In the genomic region with DNA sequence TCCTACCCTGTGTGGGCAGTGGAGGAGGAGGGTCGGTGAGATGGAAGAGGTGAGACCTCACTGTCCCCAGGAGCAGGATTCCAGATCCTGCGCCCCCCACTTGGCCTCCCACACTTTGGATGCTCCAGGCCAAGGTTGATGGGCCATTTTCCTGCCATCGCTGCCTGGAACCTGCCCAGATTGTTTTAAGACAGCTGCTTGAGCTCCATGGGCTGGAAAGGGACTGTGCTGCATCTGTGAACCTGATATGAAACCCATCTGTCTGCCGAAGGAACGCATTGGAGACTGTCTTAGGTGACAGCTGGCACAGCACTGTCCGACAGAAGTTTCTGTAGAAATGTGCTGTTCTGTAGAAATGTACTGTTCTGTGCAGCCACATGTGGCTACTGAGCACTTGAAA, we compare ENCODE assay signal across 21 cellular contexts.
A peak's percentile ranks its signal among the peaks of the same experiment; 100 is the strongest.
DNase-seq lines count a peak whose midpoint lies in the region; ATAC-seq, FAIRE-seq and TF ChIP-seq lines count a peak whose summit lies in the region.
"Had no signal": no experiment of that assay in that cellular context is flagged by ENCODE, and none has a peak within 500 bp of the region (broad histone marks: within the 10 kb centered on the region; RNA-seq: fewer than 3 reads in every experiment).

No MANE protein-coding gene starts in this region.

- H4K20me1 ChIP-seq in HepG2 (ENCODE audit: insufficient read depth, low read length), result no peaks in the 10 kb centered on the region
- H4K20me1 ChIP-seq: BLaER1 treated with 17β-estradiol and CSF1 and Interleukin-3, amounts not matched to agents 10 nM and 100 nM had no signal

- H3K9me3 ChIP-seq in HepG2 (ENCODE audit: low read length) (no peaks in the 10 kb centered on the region), right lobe of liver (no peaks in the 10 kb centered on the region), lung (ENCODE audit: control insufficient read depth in 2 of 2, insufficient read depth in 1 of 2, low read length in 1 of 2) (peaks cover 0 to 3% of the 10 kb centered on the region in 2 donors)
- H3K9me3 ChIP-seq: Caco-2 had no signal

- no peak for TF ChIP-seq RAD21 in HepG2 (CRISPR knock-in tag; IDR thresholded peaks at IDR 0.05)

- no peak overlapping the region for H3K4me3 ChIP-seq in HepG2 (replicated peaks in 1 of 3; ENCODE audit: insufficient read depth in 1 of 3, low read depth in 2 of 3, low read length in 3 of 3)
- no peak overlapping the region for H3K4me3 ChIP-seq in right lobe of liver
- no peak overlapping the region for H3K4me3 ChIP-seq in lung
- H3K4me3 ChIP-seq: BLaER1 treated with 17β-estradiol and CSF1 and Interleukin-3, amounts not matched to agents 10 nM and 100 nM had no signal

- H2AFZ ChIP-seq in HepG2 (ENCODE audit: low read length), result no peak overlapping the region

- FAIRE-seq in HepG2 (lab: Jason Lieb, UNC), result no peak
- FAIRE-seq: GM18507, GM19239 had no signal

- H3K9ac ChIP-seq in HepG2 (ENCODE audit: insufficient read depth, low read depth, low read length), result no peak overlapping the region
- H3K9ac ChIP-seq: BLaER1 treated with 17β-estradiol and CSF1 and Interleukin-3, amounts not matched to agents 10 nM and 100 nM had no signal

- peaks cover 0 to 35% of the 10 kb centered on the region in 2 experiments; a peak in 3 of 5 replicates for H3K27me3 ChIP-seq in HepG2 (ENCODE audit: control insufficient read depth in 1 of 2, insufficient read depth in 2 of 2, low read length in 2 of 2)
- H3K27me3 ChIP-seq in right lobe of liver, result no peaks in the 10 kb centered on the region
- H3K27me3 ChIP-seq in lung (ENCODE audit: control insufficient read depth, insufficient read depth), result no peaks in the 10 kb centered on the region
- H3K27me3 ChIP-seq: BLaER1 treated with 17β-estradiol and CSF1 and Interleukin-3, amounts not matched to agents 10 nM and 100 nM had no signal

- no TSS peak for BruUV-seq in HepG2 (replicated peaks; lab: Mats Ljungman, UMichigan)

- no peaks in the 10 kb centered on the region for H3K79me2 ChIP-seq in HepG2 (ENCODE audit: insufficient read depth, low read length)

- CTCF ChIA-PET in HepG2 (lab: Yijun Ruan, JAX; ENCODE audit: low intra/inter-chr PET ratio, low total read pairs), result no interaction called here

- no peak for TF ChIP-seq EP300 in HepG2 (IDR thresholded peaks at IDR 0.05; ENCODE audit: low read depth in 2 of 2, low read length in 2 of 2)
- no peak for TF ChIP-seq EP300 in HepG2 (CRISPR knock-in tag; IDR thresholded peaks at IDR 0.05; ENCODE audit: borderline replicate concordance)

- H3K4me2 ChIP-seq in HepG2 (ENCODE audit: low read depth, low read length), result no peak overlapping the region
- H3K4me2 ChIP-seq: BLaER1 treated with 17β-estradiol and CSF1 and Interleukin-3, amounts not matched to agents 10 nM and 100 nM had no signal

- no peak for TF ChIP-seq POLR2A in HepG2 (IDR thresholded peaks at IDR 0.05; ENCODE audit: insufficient read depth in 1 of 2, low read depth in 2 of 2, low read length in 2 of 2)
- no peak for TF ChIP-seq POLR2A in right lobe of liver (IDR thresholded peaks at IDR 0.05)

- POLR2A ChIA-PET in HepG2 (lab: Yijun Ruan, JAX), result no interaction called here

- intact Hi-C loops in HepG2 (cut with micrococcal nuclease; ENCODE audit: unreplicated experiment) (no loop called here), right lobe of liver (cut with DNase I) (no loop called here)

- 38% methylated on average over 5 of the region's 6 CpGs for WGBS in HepG2 (ENCODE audit: low lambda C conversion rate)
- 61% methylated on average over 6 of the region's 6 CpGs for WGBS in right lobe of liver (ENCODE audit: insufficient coverage, low coverage, low lambda C conversion rate, missing lambda C conversion rate)
- 60 to 78% methylated on average over 6 of the region's 6 CpGs for WGBS in lung, 2 donors

- no peak for TF ChIP-seq CTCF in HepG2 (CRISPR knock-in tag; IDR thresholded peaks at IDR 0.05)
- TF ChIP-seq CTCF in right lobe of liver (IDR thresholded peaks at IDR 0.05), result no peak
- TF ChIP-seq CTCF in lung (IDR thresholded peaks at IDR 0.05; ENCODE audit: control extremely low read depth, extremely low read depth), result no peak

- in situ Hi-C loops in HepG2 (cut with HindIII; ENCODE audit: extremely low pct_ligation_motif_present, low pct_unique_long_range_greater_than_20kb), result no loop called here

- no peak for ATAC-seq in HepG2
- no peak for ATAC-seq in right lobe of liver
- no peak for ATAC-seq in lung (ENCODE audit: insufficient read depth, low FRiP score)
- no peak for ATAC-seq in HG02571 (IDR thresholded peaks at IDR 0.05; ENCODE audit: unreplicated experiment)

- H3K36me3 ChIP-seq in HepG2 (replicated peaks in 1 of 2; ENCODE audit: control insufficient read depth in 1 of 2, insufficient read depth in 2 of 2, low read length in 2 of 2) (no peaks in the 10 kb centered on the region), right lobe of liver (no peaks in the 10 kb centered on the region), lung (ENCODE audit: control insufficient read depth in 2 of 2, insufficient read depth in 2 of 2, low read length in 2 of 2) (no peaks in the 10 kb centered on the region)
- H3K36me3 ChIP-seq: BLaER1 treated with 17β-estradiol and CSF1 and Interleukin-3, amounts not matched to agents 10 nM and 100 nM had no signal

- H3K4me1 ChIP-seq in HepG2 (ENCODE audit: insufficient read depth, low read length), result no peaks in the 10 kb centered on the region
- no peaks in the 10 kb centered on the region for H3K4me1 ChIP-seq in right lobe of liver
- no peaks in the 10 kb centered on the region for H3K4me1 ChIP-seq in lung (ENCODE audit: control insufficient read depth in 2 of 2, insufficient read depth in 2 of 2, low read length in 2 of 2)
- H3K4me1 ChIP-seq: BLaER1 treated with 17β-estradiol and CSF1 and Interleukin-3, amounts not matched to agents 10 nM and 100 nM; Caco-2 had no signal

- no peak overlapping the region for H3K27ac ChIP-seq in HepG2 (ENCODE audit: extremely low read length, insufficient read depth, low read length)
- no peak overlapping the region for H3K27ac ChIP-seq in right lobe of liver
- no peak overlapping the region for H3K27ac ChIP-seq in lung (ENCODE audit: low read depth in 1 of 2, low read length in 1 of 2)
- H3K27ac ChIP-seq: BLaER1 treated with 17β-estradiol and CSF1 and Interleukin-3, amounts not matched to agents 10 nM and 100 nM had no signal

- DNase-seq in HepG2 (ENCODE audit: low spot score) (no peak), right lobe of liver (no peak), RPMI8226 (peak; percentile 65), lung (ENCODE audit: low spot score) (peak; percentile 17), HK-2 (ENCODE audit: unreplicated experiment) (no peak), OCI-M1 (lab: John Stamatoyannopoulos, UW) (no peak)
- DNase-seq: 8988T; Caco-2; CD4-positive, alpha-beta memory T cell; GDM1; GOT3; Karpas-422; MV-4-11; NCI-H1105 treated with DMSO at 0.1 percent for 48 hours; NCI-H187; NCI-H748 treated with DMSO at 0.1 percent for 48 hours; Right ventricle myocardium superior had no signal

TF ChIP-seq in HepG2, 621 proteins besides CTCF, POLR2A, EP300 and RAD21:
- TF ChIP-seq, protein P1, sequence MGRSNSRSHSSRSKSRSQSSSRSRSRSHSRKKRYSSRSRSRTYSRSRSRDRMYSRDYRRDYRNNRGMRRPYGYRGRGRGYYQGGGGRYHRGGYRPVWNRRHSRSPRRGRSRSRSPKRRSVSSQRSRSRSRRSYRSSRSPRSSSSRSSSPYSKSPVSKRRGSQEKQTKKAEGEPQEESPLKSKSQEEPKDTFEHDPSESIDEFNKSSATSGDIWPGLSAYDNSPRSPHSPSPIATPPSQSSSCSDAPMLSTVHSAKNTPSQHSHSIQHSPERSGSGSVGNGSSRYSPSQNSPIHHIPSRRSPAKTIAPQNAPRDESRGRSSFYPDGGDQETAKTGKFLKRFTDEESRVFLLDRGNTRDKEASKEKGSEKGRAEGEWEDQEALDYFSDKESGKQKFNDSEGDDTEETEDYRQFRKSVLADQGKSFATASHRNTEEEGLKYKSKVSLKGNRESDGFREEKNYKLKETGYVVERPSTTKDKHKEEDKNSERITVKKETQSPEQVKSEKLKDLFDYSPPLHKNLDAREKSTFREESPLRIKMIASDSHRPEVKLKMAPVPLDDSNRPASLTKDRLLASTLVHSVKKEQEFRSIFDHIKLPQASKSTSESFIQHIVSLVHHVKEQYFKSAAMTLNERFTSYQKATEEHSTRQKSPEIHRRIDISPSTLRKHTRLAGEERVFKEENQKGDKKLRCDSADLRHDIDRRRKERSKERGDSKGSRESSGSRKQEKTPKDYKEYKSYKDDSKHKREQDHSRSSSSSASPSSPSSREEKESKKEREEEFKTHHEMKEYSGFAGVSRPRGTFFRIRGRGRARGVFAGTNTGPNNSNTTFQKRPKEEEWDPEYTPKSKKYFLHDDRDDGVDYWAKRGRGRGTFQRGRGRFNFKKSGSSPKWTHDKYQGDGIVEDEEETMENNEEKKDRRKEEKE (IDR thresholded peaks at IDR 0.05), result no peak
- TF ChIP-seq, protein P2, sequence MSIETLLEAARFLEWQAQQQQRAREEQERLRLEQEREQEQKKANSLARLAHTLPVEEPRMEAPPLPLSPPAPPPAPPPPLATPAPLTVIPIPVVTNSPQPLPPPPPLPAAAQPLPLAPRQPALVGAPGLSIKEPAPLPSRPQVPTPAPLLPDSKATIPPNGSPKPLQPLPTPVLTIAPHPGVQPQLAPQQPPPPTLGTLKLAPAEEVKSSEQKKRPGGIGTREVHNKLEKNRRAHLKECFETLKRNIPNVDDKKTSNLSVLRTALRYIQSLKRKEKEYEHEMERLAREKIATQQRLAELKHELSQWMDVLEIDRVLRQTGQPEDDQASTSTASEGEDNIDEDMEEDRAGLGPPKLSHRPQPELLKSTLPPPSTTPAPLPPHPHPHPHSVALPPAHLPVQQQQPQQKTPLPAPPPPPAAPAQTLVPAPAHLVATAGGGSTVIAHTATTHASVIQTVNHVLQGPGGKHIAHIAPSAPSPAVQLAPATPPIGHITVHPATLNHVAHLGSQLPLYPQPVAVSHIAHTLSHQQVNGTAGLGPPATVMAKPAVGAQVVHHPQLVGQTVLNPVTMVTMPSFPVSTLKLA (IDR thresholded peaks at IDR 0.05), result 0 out of 2 replicates have a peak, but pooled peaks have one; percentile 22

Comparison
In these comparisons a context has a peak if more than half of its experiments do, and no peak if none do; other contexts are left out.
1. DNase-seq: peak in RPMI8226 (single experiment) and lung (single experiment); none in HepG2 (single experiment), right lobe of liver (0 of 3), HK-2 (single experiment) and OCI-M1 (single experiment).